9 cellular contexts compared by ENCODE assay signal in the genomic region with DNA sequence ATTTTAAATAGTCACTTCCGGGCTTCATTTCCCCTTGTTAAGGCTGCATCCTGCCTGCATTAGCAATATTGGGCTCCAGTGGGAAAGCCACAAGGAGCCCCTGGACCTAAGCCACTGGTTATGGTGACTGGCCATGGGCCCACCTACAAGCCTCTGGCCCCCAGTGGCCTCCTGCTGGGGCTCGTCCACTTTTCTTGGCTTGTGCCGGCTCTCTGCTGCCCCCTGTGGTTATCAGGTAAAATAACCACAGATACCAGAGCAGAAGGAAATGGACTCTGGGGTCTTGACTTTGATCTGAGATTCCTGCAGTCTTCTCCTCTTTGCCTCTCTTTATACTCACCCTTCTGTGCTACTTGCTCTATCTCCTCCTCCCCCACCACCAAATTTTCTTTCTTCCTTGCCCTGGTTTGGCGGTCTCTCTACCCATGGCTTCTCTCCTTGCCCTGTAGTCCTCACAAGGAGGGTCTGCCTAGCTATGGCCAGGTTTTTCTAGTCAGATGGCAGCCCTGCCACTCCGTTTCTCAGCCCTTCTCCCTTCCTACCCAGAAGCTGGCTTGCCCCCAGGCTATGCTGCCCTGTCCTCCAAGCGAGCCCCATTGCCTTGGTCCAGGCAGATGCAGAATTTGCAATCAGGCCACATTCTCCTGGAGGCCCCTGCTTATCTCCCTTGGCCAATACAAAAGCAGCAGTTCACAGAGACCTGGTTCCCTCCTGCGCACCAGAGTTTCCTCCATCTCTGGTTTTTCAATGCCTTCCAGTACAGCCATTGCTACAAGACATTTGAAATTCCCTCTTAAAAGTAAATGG.
DNase-seq lines count a peak whose midpoint lies in the region; ATAC-seq, FAIRE-seq and TF ChIP-seq lines count a peak whose summit lies in the region.
"Had no signal": no experiment of that assay in that cellular context is flagged by ENCODE, and none has a peak within 500 bp of the region (broad histone marks: within the 10 kb centered on the region; RNA-seq: fewer than 3 reads in every experiment).

No MANE protein-coding gene starts in this region.

- peaks cover 0 to 5% (median 0%) of the 10 kb centered on the region in 5 donors for H3K27me3 Mint-ChIP-seq in naive thymus-derived CD8-positive, alpha-beta T cell

- H3K27me3 ChIP-seq in BLaER1 (no peaks in the 10 kb centered on the region), H1 (replicated peaks in 1 of 4; ENCODE audit: control insufficient read depth in 3 of 4, extremely low read depth in 1 of 4, insufficient read depth in 3 of 4, low read length in 3 of 4) (no peaks in the 10 kb centered on the region)

- 0 out of 2 replicates have a peak, but pooled peaks cover 2% of the 10 kb centered on the region for H3K23me2 ChIP-seq in H1 (ENCODE audit: low read depth, low read length)

- peak overlapping the region; percentile 84; the same call in 1 of the 2 replicates for H2BK12ac ChIP-seq in H1 (ENCODE audit: low read depth, low read length)

- no peak for TF ChIP-seq EP300 in H1 (IDR thresholded peaks at IDR 0.05; ENCODE audit: borderline replicate concordance in 1 of 2, low read depth in 2 of 2, low read length in 2 of 2)

- no peaks in the 10 kb centered on the region for H3K79me2 ChIP-seq in H1 (ENCODE audit: control insufficient read depth in 1 of 2, insufficient read depth in 2 of 2, low read length in 2 of 2)

- POLR2A ChIA-PET in H1 (lab: Charles Lee; ENCODE audit: partially characterized antibody): no interaction called here
- POLR2A ChIA-PET in naive thymus-derived CD8-positive, alpha-beta T cell (lab: Charles Lee): no interaction called here

- peak; percentile 39 for FAIRE-seq in H1 (lab: Jason Lieb, UNC)
- FAIRE-seq: frontal cortex had no signal

- peak; percentile 60 to 79 (median 66) for TF ChIP-seq CTCF in H1 (IDR thresholded peaks at IDR 0.05; ENCODE audit: control extremely low read depth in 1 of 3, insufficient read depth in 1 of 3, low read depth in 1 of 3, low read length in 3 of 3)

- no peak overlapping the region for H2BK15ac ChIP-seq in H1 (ENCODE audit: low read length)

- TF ChIP-seq POLR2A in H1 (IDR thresholded peaks at IDR 0.05; ENCODE audit: control extremely low read depth in 1 of 2, low read depth in 2 of 2, low read length in 2 of 2): no peak

- H3K4ac ChIP-seq in H1 (replicated peaks; ENCODE audit: insufficient read length, low read depth, low read length): no peak overlapping the region

- peaks cover 0 to 29% (median 6%) of the 10 kb centered on the region in 4 donors for H3K4me1 Mint-ChIP-seq in naive thymus-derived CD8-positive, alpha-beta T cell

- peak overlapping the region; percentile 1; the same call in 1 of the 2 replicates for H3K9ac ChIP-seq in BLaER1
- H3K9ac ChIP-seq in H1 (replicated peaks in 1 of 4; ENCODE audit: extremely low read depth in 1 of 4, low read depth in 3 of 4, low read length in 3 of 4): no peak overlapping the region

- H3K4me2 ChIP-seq in BLaER1 (peak overlapping the region; percentile 73), H1 (ENCODE audit: insufficient read depth in 1 of 2, low read depth in 2 of 2, low read length in 2 of 2) (no peak overlapping the region)

- peak overlapping the region; percentile 44 for H4K91ac ChIP-seq in H1 (replicated peaks; ENCODE audit: insufficient read length, low read length)

- H2AK5ac ChIP-seq in H1 (ENCODE audit: low read depth, low read length): no peak overlapping the region

- TF ChIP-seq RAD21 in H1 (IDR thresholded peaks at IDR 0.05 in 1 of 2, conservative IDR thresholded peaks at IDR 0.05 in 1 of 2; ENCODE audit: low read depth in 2 of 2, low read length in 2 of 2): peak; percentile 39 to 61

- H3K9me3 ChIP-seq in BLaER1 (peaks cover 5% of the 10 kb centered on the region), H1 (ENCODE audit: insufficient read depth in 2 of 2, low read depth in 1 of 2, low read length in 1 of 2) (peaks cover 0 to 4% of the 10 kb centered on the region in 2 experiments; a peak in 1 of 4 replicates)

- H3K79me1 ChIP-seq in H1 (ENCODE audit: low read depth, low read length): no peaks in the 10 kb centered on the region

- H3K4me3 ChIP-seq in BLaER1 (peak overlapping the region; percentile 19), H1 (ENCODE audit: extremely low read depth in 1 of 4, insufficient read depth in 2 of 4, low read depth in 3 of 4, low read length in 4 of 4) (no peak overlapping the region)

- H3K56ac ChIP-seq in H1 (replicated peaks; ENCODE audit: insufficient read length, low read depth, low read length): no peak overlapping the region

- peak overlapping the region; percentile 72 for H3K27ac ChIP-seq in BLaER1
- H3K27ac ChIP-seq in H1 (ENCODE audit: low read depth, low read length): no peak overlapping the region

- DNase-seq in SK-N-DZ (ENCODE audit: low spot score) (peak; percentile 7), H1 (ENCODE audit: low read depth in 1 of 2, low spot score in 2 of 2) (peak in 1 of 2 experiments; percentile 72), putamen (ENCODE audit: low spot score) (no peak), NCI-H510A (lab: John Stamatoyannopoulos, UW) (no peak)
- peak in 6 of 10 donors; percentile 6 to 36 (median 8) for DNase-seq in naive thymus-derived CD8-positive, alpha-beta T cell

- H3K36me3 ChIP-seq in BLaER1 (no peaks in the 10 kb centered on the region), H1 (ENCODE audit: control insufficient read depth in 2 of 4, insufficient read depth in 4 of 4, low read length in 3 of 4) (no peaks in the 10 kb centered on the region)

- peak overlapping the region in 1 of 10 donors; percentile 45 for H3K4me3 Mint-ChIP-seq in naive thymus-derived CD8-positive, alpha-beta T cell

- no peak overlapping the region for H2BK120ac ChIP-seq in H1 (replicated peaks; ENCODE audit: low read depth, low read length)

- CTCF ChIA-PET in H1 (lab: Charles Lee; ENCODE audit: partially characterized antibody): interaction anchor here (0.6 to 12.4 kb wide), 26 partner anchors 10 to 298 kb away, joined by 3 to 140 read pairs (median 4); partner anchors contain the start of gene GAS7

- H3K27ac Mint-ChIP-seq in naive thymus-derived CD8-positive, alpha-beta T cell: peak overlapping the region in 1 of 10 donors; percentile 36

- peak; percentile 39 for ATAC-seq in GM19452 (IDR thresholded peaks at IDR 0.05; ENCODE audit: unreplicated experiment)
- ATAC-seq in naive thymus-derived CD8-positive, alpha-beta T cell: no peak
- ATAC-seq in GM21390 (IDR thresholded peaks at IDR 0.05; ENCODE audit: unreplicated experiment): no peak

- no peak overlapping the region for H3K14ac ChIP-seq in H1 (ENCODE audit: insufficient read length)

- no peak overlapping the region; the same call in 1 of the 2 replicates for H3K18ac ChIP-seq in H1 (ENCODE audit: extremely low read depth, low read length)

- WGBS in H1 (ENCODE audit: extremely low coverage in 1 of 2, insufficient coverage in 1 of 2, insufficient read length in 1 of 2, insufficient replicate concordance in 2 of 2, low coverage in 1 of 2, low lambda C conversion rate in 2 of 2, missing lambda C conversion rate in 1 of 2), 2 experiments: 67% methylated on average over 7 of the region's 7 CpGs; no CpG with 5 or more reads in 1 of the 2 experiments

- H4K8ac ChIP-seq in H1 (ENCODE audit: extremely low read depth, insufficient read depth, low read length): no peak overlapping the region

- H3K4me1 ChIP-seq in BLaER1: peaks cover 70% of the 10 kb centered on the region
- H3K4me1 ChIP-seq in H1 (replicated peaks in 1 of 4; ENCODE audit: control insufficient read depth in 3 of 4, insufficient read depth in 4 of 4, low read length in 3 of 4): no peaks in the 10 kb centered on the region

- H3K23ac ChIP-seq in H1 (ENCODE audit: insufficient read length): no peak overlapping the region

- H2BK5ac ChIP-seq in H1 (ENCODE audit: low read depth, low read length): no peak overlapping the region

- peaks cover 0 to 11% (median 5%) of the 10 kb centered on the region in 3 donors for H3K36me3 Mint-ChIP-seq in naive thymus-derived CD8-positive, alpha-beta T cell

- peaks cover 0 to 13% (median 2%) of the 10 kb centered on the region in 9 donors for H3K9me3 Mint-ChIP-seq in naive thymus-derived CD8-positive, alpha-beta T cell

- no peak overlapping the region for H4K5ac ChIP-seq in H1 (ENCODE audit: insufficient read length, low read depth, low read length)

- H2BK20ac ChIP-seq in H1 (ENCODE audit: low read length): 0 out of 2 replicates have a peak overlapping the region, but pooled peaks have one; percentile 61

- no peak overlapping the region for H2AFZ ChIP-seq in H1 (ENCODE audit: low read length)

- H4K20me1 ChIP-seq in BLaER1: peaks cover 34% of the 10 kb centered on the region
- no peaks in the 10 kb centered on the region for H4K20me1 ChIP-seq in H1 (replicated peaks in 1 of 2; ENCODE audit: control insufficient read depth in 1 of 2, insufficient read depth in 2 of 2, low read length in 2 of 2)

TF ChIP-seq in H1, 55 proteins besides CTCF, POLR2A, EP300 and RAD21:
- no peak for TF ChIP-seq RXRA (IDR thresholded peaks at IDR 0.05; ENCODE audit: insufficient read depth, low read depth, low read length)
- no peak for TF ChIP-seq NANOG (IDR thresholded peaks at IDR 0.05; ENCODE audit: insufficient read depth, low read depth, low read length, poor library complexity, severe bottlenecking)
- no peak for TF ChIP-seq GTF2F1 (IDR thresholded peaks at IDR 0.05; ENCODE audit: borderline replicate concordance, low read depth, low read length)
- no peak for TF ChIP-seq SUZ12 (IDR thresholded peaks at IDR 0.05; ENCODE audit: low read length)
- TF ChIP-seq SP4 (IDR thresholded peaks at IDR 0.05; ENCODE audit: low read length): no peak

Comparison
In these comparisons a context has a peak if more than half of its experiments do, and no peak if none do; other contexts are left out.
1. DNase-seq: peak in SK-N-DZ (single experiment) and naive thymus-derived CD8-positive, alpha-beta T cell (6 of 10); none in putamen (single experiment) and NCI-H510A (single experiment).